In the genomic region with DNA sequence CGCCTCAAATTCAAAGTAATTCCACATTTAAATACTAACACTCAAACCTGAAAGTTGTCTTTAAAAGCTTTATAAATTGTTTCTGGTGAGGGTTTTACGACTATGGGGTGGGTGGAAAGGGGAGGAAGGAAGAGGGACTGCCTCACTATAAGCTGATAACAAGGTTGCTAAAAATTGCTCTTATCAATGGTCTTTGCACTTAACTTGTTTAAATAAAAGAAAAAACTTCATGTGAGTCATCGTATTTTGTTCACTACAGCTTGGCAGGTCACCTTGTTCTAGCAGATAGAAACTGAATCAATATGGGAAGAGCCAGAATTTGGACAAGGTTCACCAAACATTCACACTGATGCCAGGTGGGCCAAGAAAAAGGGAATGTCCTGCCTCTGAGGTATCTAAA, we compare ENCODE assay signal across 13 cellular contexts.
DNase-seq lines count a peak whose midpoint lies in the region; TF ChIP-seq lines count a peak whose summit lies in the region.
"Had no signal": no experiment of that assay in that cellular context is flagged by ENCODE, and none has a peak within 500 bp of the region (broad histone marks: within the 10 kb centered on the region; RNA-seq: fewer than 3 reads in every experiment).

No MANE protein-coding gene starts in this region.

- no peak for TF ChIP-seq CTCF in LNCaP clone FGC (IDR thresholded peaks at IDR 0.05; ENCODE audit: control insufficient read depth, extremely low read depth, insufficient read depth)
- TF ChIP-seq CTCF in thyroid gland (IDR thresholded peaks at IDR 0.05) = no peak

- no peak overlapping the region for H3K4me3 ChIP-seq in LNCaP clone FGC (ENCODE audit: low read depth, low read length)
- no peak overlapping the region for H3K4me3 ChIP-seq in thyroid gland (replicated peaks in 1 of 3)

- DNase-seq in LNCaP clone FGC (ENCODE audit: low read depth) (peak; percentile 11), astrocyte of the hippocampus (ENCODE audit: low read depth, low spot score) (peak; percentile 32), kidney tubule cell (ENCODE audit: low spot score) (peak; percentile 14), thyroid gland (peak; percentile 39 to 48), NCI-H526 (lab: John Stamatoyannopoulos, UW) (no peak), NCI-H69 (lab: John Stamatoyannopoulos, UW) (no peak), DMS79 (lab: John Stamatoyannopoulos, UW) (no peak)
- DNase-seq: activated naive CD4-positive, alpha-beta T cell; CD8-positive, alpha-beta T cell; immature natural killer cell; NCI-H1436; NCI-H510A treated with DMSO at 0.1 percent for 48 hours; retina had no signal

- 38 to 42% methylated on average over 3 of the region's 3 CpGs for WGBS in thyroid gland, 2 donors

- TF ChIP-seq POLR2A in thyroid gland (IDR thresholded peaks at IDR 0.05) = no peak

- H3K27ac ChIP-seq in thyroid gland = peak overlapping the region; percentile 57 to 79 (median 71)

- H3K36me3 ChIP-seq in thyroid gland = no peaks in the 10 kb centered on the region

- H3K9me3 ChIP-seq in thyroid gland = no peaks in the 10 kb centered on the region

- H3K27me3 ChIP-seq in thyroid gland = no peaks in the 10 kb centered on the region

- peaks cover 16 to 18% of the 10 kb centered on the region in 2 donors for H3K4me1 ChIP-seq in thyroid gland

- intact Hi-C loops in thyroid gland (cut with DNase I) = no loop called here

Comparison
In these comparisons a context has a peak if more than half of its experiments do, and no peak if none do; other contexts are left out.
1. DNase-seq: peak in LNCaP clone FGC (single experiment), astrocyte of the hippocampus (single experiment), kidney tubule cell (single experiment) and thyroid gland (2 of 2); none in NCI-H526 (0 of 2), NCI-H69 (single experiment) and DMS79 (single experiment).